23 cellular contexts compared by ENCODE assay signal in the genomic region with DNA sequence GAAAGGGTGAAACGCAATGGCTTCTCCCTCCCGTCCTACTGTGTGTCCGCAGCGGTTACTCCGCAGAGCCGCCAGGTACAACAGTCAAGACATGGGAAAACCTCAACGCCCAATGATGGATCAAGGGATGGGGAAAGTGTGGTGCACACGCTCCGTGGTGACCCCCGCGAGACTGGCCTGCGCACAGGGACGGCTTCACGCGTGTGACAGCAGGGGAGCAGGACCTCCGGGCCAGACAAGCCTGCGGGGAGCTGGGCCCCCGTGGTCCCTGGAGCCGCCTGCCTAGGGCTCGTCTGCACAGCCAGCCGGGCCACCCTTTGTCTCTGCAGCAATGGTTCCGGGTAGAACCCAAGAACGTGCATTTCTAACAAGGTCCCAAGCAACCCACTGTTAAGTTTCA.
"Had no signal": no experiment of that assay in that cellular context is flagged by ENCODE, and none has a peak within 500 bp of the region (broad histone marks: within the 10 kb centered on the region; RNA-seq: fewer than 3 reads in every experiment).

No MANE protein-coding gene starts in this region.

- H3K4me2 ChIP-seq: neural progenitor cell had no signal

- FAIRE-seq: colon, pancreas had no signal

- H3K27ac ChIP-seq: epithelial cell of prostate, esophagus muscularis mucosa, gastrocnemius medialis, heart right ventricle, neural progenitor cell, pancreas, prostate gland, testis, tibial nerve, upper lobe of right lung, vagina had no signal

- H3K9me3 ChIP-seq: esophagus muscularis mucosa, gastrocnemius medialis, heart right ventricle, mucosa of descending colon, pancreas, prostate gland, testis, tibial nerve, upper lobe of right lung, vagina had no signal

- H3K4me3 ChIP-seq: esophagus muscularis mucosa, gastrocnemius medialis, heart right ventricle, mucosa of descending colon, neural progenitor cell, pancreas, prostate gland, testis, tibial nerve, upper lobe of right lung, vagina had no signal

- H2AFZ ChIP-seq: neural progenitor cell had no signal

- H3K9ac ChIP-seq: neural progenitor cell had no signal

- ATAC-seq: effector memory CD8-positive, alpha-beta T cell; gastrocnemius medialis; heart right ventricle; mucosa of descending colon; naive thymus-derived CD8-positive, alpha-beta T cell; pancreas; sciatic nerve; stimulated activated naive B cell treated with anti-CD40 and anti-IgM and Interleukin-4, amounts not matched to agents 10 μg/mL and 1 μg/mL and 100 μg/mL, for 72 hours; stimulated activated naive CD8-positive, alpha-beta T cell treated with anti-CD3 and anti-CD28 coated beads, Interleukin-15, amount 100 ng/mL, for 72 hours; upper lobe of right lung had no signal

- DNase-seq: effector memory CD8-positive, alpha-beta T cell; gastrocnemius medialis; hypothalamus; islet precursor cell; naive thymus-derived CD8-positive, alpha-beta T cell; occipital lobe; stimulated activated CD4-positive, alpha-beta T cell treated with anti-CD3 and anti-CD28 coated beads, Interleukin-2, amount 100 ng/mL, for 24 hours; stimulated activated CD4-positive, alpha-beta T cell treated with anti-CD3 and anti-CD28 coated beads, Interleukin-4, amount 100 ng/mL, for 4 hours; stimulated activated naive B cell treated with anti-CD40 and anti-IgM and Interleukin-4, amounts not matched to agents 10 μg/mL and 1 μg/mL and 100 μg/mL, for 72 hours; stimulated activated naive CD8-positive, alpha-beta T cell treated with anti-CD3 and anti-CD28 coated beads, Interleukin-15, amount 100 ng/mL, for 72 hours; testis; upper lobe of right lung had no signal

- H3K27me3 ChIP-seq: esophagus muscularis mucosa, gastrocnemius medialis, heart right ventricle, neural progenitor cell, pancreas, testis, tibial nerve, upper lobe of right lung, vagina had no signal

- H3K36me3 ChIP-seq: esophagus muscularis mucosa, gastrocnemius medialis, heart right ventricle, neural progenitor cell, pancreas, prostate gland, upper lobe of right lung, vagina had no signal
